In the genomic region with DNA sequence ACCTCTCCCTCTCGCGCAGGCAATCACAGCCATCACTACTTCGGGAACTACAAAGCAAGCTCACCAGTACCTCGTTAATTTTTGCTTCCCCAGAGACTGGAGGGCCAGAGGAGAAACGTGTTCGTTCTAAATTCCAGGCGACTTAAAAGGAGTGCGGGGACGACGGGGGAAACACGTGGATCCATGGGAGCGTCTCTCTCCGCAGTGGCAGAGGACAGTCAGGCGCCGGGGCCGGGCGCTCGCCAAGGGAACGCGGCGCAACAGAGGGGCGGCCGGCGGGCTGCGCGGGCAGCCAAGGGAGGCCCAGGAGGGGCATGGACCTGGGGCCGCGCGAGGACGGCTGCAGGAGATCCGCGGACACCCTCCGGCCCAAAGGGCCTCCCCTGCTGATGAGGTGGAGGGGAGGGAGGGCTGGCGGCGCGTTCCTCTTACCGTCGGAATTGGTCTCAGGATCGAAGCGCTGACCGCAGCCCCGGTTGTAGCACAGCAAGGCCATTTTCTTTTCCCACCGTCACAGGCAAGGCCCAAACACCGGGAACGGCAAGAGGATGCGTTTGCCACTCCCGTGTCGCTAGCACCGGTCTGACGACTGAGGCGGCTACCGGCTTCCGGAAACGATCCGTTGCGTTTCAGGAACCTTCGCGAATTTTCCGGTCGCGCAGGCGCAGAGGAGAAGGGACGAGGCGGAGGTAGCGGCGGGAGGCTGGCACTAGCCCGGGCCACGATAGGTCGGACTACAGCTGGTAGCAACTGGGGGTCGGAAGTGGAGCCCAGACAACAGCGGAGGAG, we compare ENCODE assay signal across 8 cellular contexts. TPM values are rescaled to one million over a fixed set of nuclear protein-coding genes. Genes with fewer than 3 reads are reported as not detected.
DNase-seq lines count a peak whose midpoint lies in the region; ATAC-seq and TF ChIP-seq lines count a peak whose summit lies in the region.

A gene (minus strand): TSS at position 591 of the 789 bp plus-strand sequence. CDS start 95 bp downstream, at position 496.

- H3K4me3 Mint-ChIP-seq in activated T-cell treated with anti-CD3 and anti-CD28 coated beads, Interleukin-2, amount 50 U/mL, for 4 hours, result peak within 1 kb of the TSS; percentile 93

- POLR2A ChIA-PET in Panc1 (lab: Charles Lee), result no interaction called here

- peak within 1 kb of the TSS; percentile 81 for H3K9ac ChIP-seq in muscle layer of colon (ENCODE audit: low read length)

- peaks cover 25% of the 10 kb centered on the region; the same call in 1 of the 2 replicates for H3K4me1 ChIP-seq in Panc1 (ENCODE audit: control insufficient read depth, insufficient read depth, low read length)
- peaks cover 32 to 51% (median 48%) of the 10 kb centered on the region in 4 donors for H3K4me1 ChIP-seq in esophagus muscularis mucosa
- peaks cover 24% of the 10 kb centered on the region for H3K4me1 ChIP-seq in muscle layer of colon (ENCODE audit: insufficient read depth, low read length)

- H3K27me3 Mint-ChIP-seq in activated T-cell treated with anti-CD3 and anti-CD28 coated beads, Interleukin-2, amount 50 U/mL, for 4 hours (ENCODE audit: low read depth), result no peaks in the 10 kb centered on the region

- CTCF ChIA-PET in Panc1 (lab: Charles Lee), result interaction anchor here (0.6 kb wide), 1 partner anchor 18 kb away, joined by 4 read pairs; no protein-coding TSS in a partner anchor

- no peak for TF ChIP-seq CTCF in Panc1 (IDR thresholded peaks at IDR 0.05)
- TF ChIP-seq CTCF in esophagus muscularis mucosa (IDR thresholded peaks at IDR 0.05), result no peak

- TF ChIP-seq RAD21 in Ishikawa (IDR thresholded peaks at IDR 0.05; ENCODE audit: low read depth), result no peak

- H3K4me1 Mint-ChIP-seq in activated T-cell treated with anti-CD3 and anti-CD28 coated beads, Interleukin-2, amount 50 U/mL, for 4 hours (ENCODE audit: low read depth), result peaks cover 51% of the 10 kb centered on the region

- TF ChIP-seq POLR2A in esophagus muscularis mucosa (IDR thresholded peaks at IDR 0.05; ENCODE audit: low read depth), result peak; percentile 60

- TF ChIP-seq EP300 in Ishikawa (IDR thresholded peaks at IDR 0.05; ENCODE audit: borderline replicate concordance) (no peak), esophagus muscularis mucosa (IDR thresholded peaks at IDR 0.05) (no peak)

- H3K36me3 Mint-ChIP-seq in activated T-cell treated with anti-CD3 and anti-CD28 coated beads, Interleukin-2, amount 50 U/mL, for 4 hours (ENCODE audit: insufficient read depth), result peaks cover 28% of the 10 kb centered on the region

- ATAC-seq in GM21619 (IDR thresholded peaks at IDR 0.05; ENCODE audit: unreplicated experiment) (peak; percentile 90), Panc1 (peak; percentile 96)
- peak; percentile 91 to 93 for ATAC-seq in activated T-cell treated with anti-CD3 and anti-CD28 coated beads, Interleukin-2, amount 50 U/mL, for 4 hours

- in situ Hi-C loops in Panc1 (cut with HindIII; ENCODE audit: low pct_unique_long_range_greater_than_20kb, low sequenced_read_pairs), result no loop called here

- H3K36me3 ChIP-seq in Panc1 (ENCODE audit: control insufficient read depth, insufficient read depth, low read length) (peaks cover 14% of the 10 kb centered on the region), esophagus muscularis mucosa (peaks cover 0 to under 1% (median 0%) of the 10 kb centered on the region in 4 donors), muscle layer of colon (ENCODE audit: insufficient read depth, low read length) (no peaks in the 10 kb centered on the region)

- no TSS peak for BruUV-seq in Panc1 (replicated peaks; lab: Mats Ljungman, UMichigan)

- peaks cover 6% of the 10 kb centered on the region for H3K9me3 Mint-ChIP-seq in activated T-cell treated with anti-CD3 and anti-CD28 coated beads, Interleukin-2, amount 50 U/mL, for 4 hours

- H3K27ac ChIP-seq in Panc1 (ENCODE audit: low read length), result peak within 1 kb of the TSS; percentile 95
- peak within 1 kb of the TSS; percentile 88 to 95 (median 94) for H3K27ac ChIP-seq in esophagus muscularis mucosa (replicated peaks in 1 of 4)
- H3K27ac ChIP-seq in muscle layer of colon (ENCODE audit: low read depth, low read length), result peak within 1 kb of the TSS; percentile 77

- peak within 1 kb of the TSS; percentile 97 to 100 for H3K4me3 ChIP-seq in Panc1 (ENCODE audit: low read depth in 2 of 2, low read length in 2 of 2)
- H3K4me3 ChIP-seq in esophagus muscularis mucosa, result peak within 1 kb of the TSS; percentile 63 to 78 (median 70)
- peak within 1 kb of the TSS; percentile 88 to 97 for H3K4me3 ChIP-seq in muscle layer of colon (ENCODE audit: low read depth in 1 of 2, low read length in 2 of 2)

- 0% methylated on average over 11 of the region's 71 CpGs for WGBS in esophagus muscularis mucosa

- H3K27me3 ChIP-seq in Panc1 (ENCODE audit: control insufficient read depth, insufficient read depth, low read length) (no peaks in the 10 kb centered on the region), esophagus muscularis mucosa (no peaks in the 10 kb centered on the region), muscle layer of colon (ENCODE audit: control insufficient read depth in 1 of 2, insufficient read depth in 2 of 2, low read length in 2 of 2) (no peaks in the 10 kb centered on the region)

- DNase-seq in DMS53 treated with DMSO at 0.1 percent for 48 hours (lab: John Stamatoyannopoulos, UW; ENCODE audit: unreplicated experiment), result peak; percentile 84
- DNase-seq in Panc1 (ENCODE audit: low read depth, low spot score), result peak; percentile 71
- peak; percentile 86 for DNase-seq in activated T-cell treated with anti-CD3 and anti-CD28 coated beads, Interleukin-2, amount 50 U/mL, for 4 hours
- peak; percentile 95 for DNase-seq in esophagus muscularis mucosa (ENCODE audit: extremely low spot score)
- DNase-seq in stimulated activated CD8-positive, alpha-beta memory T cell treated with anti-CD3 and anti-CD28 coated beads, Interleukin-7, amount 100 ng/mL, for 24 hours (ENCODE audit: low read depth), result peak; percentile 94

- intact Hi-C loops in Panc1 (cut with micrococcal nuclease; ENCODE audit: unreplicated experiment) (no loop called here), esophagus muscularis mucosa (cut with DNase I) (no loop called here)

- H3K9me3 ChIP-seq in Panc1 (ENCODE audit: control insufficient read depth, insufficient read depth, low read depth, low read length) (no peaks in the 10 kb centered on the region; the same call in 1 of the 2 replicates), esophagus muscularis mucosa (no peaks in the 10 kb centered on the region), muscle layer of colon (ENCODE audit: low read length) (no peaks in the 10 kb centered on the region)

TF ChIP-seq in Ishikawa, 13 proteins besides CTCF, POLR2A, EP300 and RAD21:
- TF ChIP-seq ZBTB7A (IDR thresholded peaks at IDR 0.05; ENCODE audit: low read depth) (no peak), CEBPB (IDR thresholded peaks at IDR 0.05) (no peak), EGR1 (IDR thresholded peaks at IDR 0.05) (no peak), YY1 (IDR thresholded peaks at IDR 0.05; ENCODE audit: low read depth) (0 out of 2 replicates have a peak, but pooled peaks have one; percentile 15), TEAD4 (IDR thresholded peaks at IDR 0.05) (0 out of 2 replicates have a peak, but pooled peaks have one; percentile 2), TCF12 (IDR thresholded peaks at IDR 0.05; ENCODE audit: low read depth) (no peak), FOXM1 (IDR thresholded peaks at IDR 0.05; ENCODE audit: borderline replicate concordance, low read depth) (no peak), NFIC (IDR thresholded peaks at IDR 0.05) (no peak), TAF1 (IDR thresholded peaks at IDR 0.05; ENCODE audit: low read depth) (peak; percentile 81), CREB1 (IDR thresholded peaks at IDR 0.05; ENCODE audit: low read depth) (no peak)
- TF ChIP-seq, protein P1, sequence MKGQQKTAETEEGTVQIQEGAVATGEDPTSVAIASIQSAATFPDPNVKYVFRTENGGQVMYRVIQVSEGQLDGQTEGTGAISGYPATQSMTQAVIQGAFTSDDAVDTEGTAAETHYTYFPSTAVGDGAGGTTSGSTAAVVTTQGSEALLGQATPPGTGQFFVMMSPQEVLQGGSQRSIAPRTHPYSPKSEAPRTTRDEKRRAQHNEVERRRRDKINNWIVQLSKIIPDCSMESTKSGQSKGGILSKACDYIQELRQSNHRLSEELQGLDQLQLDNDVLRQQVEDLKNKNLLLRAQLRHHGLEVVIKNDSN (IDR thresholded peaks at IDR 0.05), result no peak
- TF ChIP-seq, protein P2, sequence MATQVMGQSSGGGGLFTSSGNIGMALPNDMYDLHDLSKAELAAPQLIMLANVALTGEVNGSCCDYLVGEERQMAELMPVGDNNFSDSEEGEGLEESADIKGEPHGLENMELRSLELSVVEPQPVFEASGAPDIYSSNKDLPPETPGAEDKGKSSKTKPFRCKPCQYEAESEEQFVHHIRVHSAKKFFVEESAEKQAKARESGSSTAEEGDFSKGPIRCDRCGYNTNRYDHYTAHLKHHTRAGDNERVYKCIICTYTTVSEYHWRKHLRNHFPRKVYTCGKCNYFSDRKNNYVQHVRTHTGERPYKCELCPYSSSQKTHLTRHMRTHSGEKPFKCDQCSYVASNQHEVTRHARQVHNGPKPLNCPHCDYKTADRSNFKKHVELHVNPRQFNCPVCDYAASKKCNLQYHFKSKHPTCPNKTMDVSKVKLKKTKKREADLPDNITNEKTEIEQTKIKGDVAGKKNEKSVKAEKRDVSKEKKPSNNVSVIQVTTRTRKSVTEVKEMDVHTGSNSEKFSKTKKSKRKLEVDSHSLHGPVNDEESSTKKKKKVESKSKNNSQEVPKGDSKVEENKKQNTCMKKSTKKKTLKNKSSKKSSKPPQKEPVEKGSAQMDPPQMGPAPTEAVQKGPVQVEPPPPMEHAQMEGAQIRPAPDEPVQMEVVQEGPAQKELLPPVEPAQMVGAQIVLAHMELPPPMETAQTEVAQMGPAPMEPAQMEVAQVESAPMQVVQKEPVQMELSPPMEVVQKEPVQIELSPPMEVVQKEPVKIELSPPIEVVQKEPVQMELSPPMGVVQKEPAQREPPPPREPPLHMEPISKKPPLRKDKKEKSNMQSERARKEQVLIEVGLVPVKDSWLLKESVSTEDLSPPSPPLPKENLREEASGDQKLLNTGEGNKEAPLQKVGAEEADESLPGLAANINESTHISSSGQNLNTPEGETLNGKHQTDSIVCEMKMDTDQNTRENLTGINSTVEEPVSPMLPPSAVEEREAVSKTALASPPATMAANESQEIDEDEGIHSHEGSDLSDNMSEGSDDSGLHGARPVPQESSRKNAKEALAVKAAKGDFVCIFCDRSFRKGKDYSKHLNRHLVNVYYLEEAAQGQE (IDR thresholded peaks at IDR 0.05; ENCODE audit: low read depth), result no peak
- TF ChIP-seq, protein P3, sequence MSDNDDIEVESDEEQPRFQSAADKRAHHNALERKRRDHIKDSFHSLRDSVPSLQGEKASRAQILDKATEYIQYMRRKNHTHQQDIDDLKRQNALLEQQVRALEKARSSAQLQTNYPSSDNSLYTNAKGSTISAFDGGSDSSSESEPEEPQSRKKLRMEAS (IDR thresholded peaks at IDR 0.05), result peak; percentile 58; the same call in 1 of the 2 replicates

RNA-seq across cellular contexts. Expression of the gene that starts here (rescaled TPM):
- total RNA-seq in Panc1 (2021; ENCODE audit: unreplicated experiment) (88.8 TPM), esophagus muscularis mucosa (10 to 100 TPM; 37.6 to 71.8 (median 45.4) TPM)
- polyA plus RNA-seq in Panc1 (2012; ENCODE audit: insufficient read length), result 70.7 TPM
- 100 to 1,000 TPM; 134 to 167 (median 149) TPM for total RNA-seq in activated T-cell treated with anti-CD3 and anti-CD28 coated beads, Interleukin-2, amount 50 U/mL, for 4 hours

Comparison
In these comparisons a context has a peak if more than half of its experiments do, and no peak if none do; other contexts are left out.
1. Peak in every context shown above with its lines: DNase-seq, ATAC-seq, H3K4me3 ChIP-seq and H3K27ac ChIP-seq.